ENCODE assay signal across 15 cellular contexts in the genomic region with DNA sequence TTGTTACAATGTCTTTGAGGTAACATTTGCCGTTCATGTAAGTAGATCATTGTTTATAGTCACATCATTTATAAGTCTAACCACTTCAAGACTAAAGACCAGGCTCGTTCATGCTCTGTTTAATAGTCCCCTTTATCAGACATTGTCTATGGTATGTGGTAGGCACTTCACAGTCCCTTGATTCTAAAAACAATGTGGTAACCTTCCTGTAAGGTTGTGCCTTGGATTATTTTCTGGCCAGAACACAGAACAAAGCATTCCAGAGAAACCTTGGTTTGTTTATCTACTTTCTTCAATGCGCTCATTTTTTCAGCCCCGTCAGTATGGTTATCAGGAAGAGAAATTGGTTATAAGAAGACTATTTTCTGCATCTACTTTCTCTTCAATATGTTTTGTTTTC. TPM values are rescaled to one million over a fixed set of nuclear protein-coding genes. Genes with fewer than 3 reads are reported as not detected.
DNase-seq lines count a peak whose midpoint lies in the region; ATAC-seq, FAIRE-seq and TF ChIP-seq lines count a peak whose summit lies in the region.
"Had no signal": no experiment of that assay in that cellular context is flagged by ENCODE, and none has a peak within 500 bp of the region (broad histone marks: within the 10 kb centered on the region; RNA-seq: fewer than 3 reads in every experiment).

No MANE protein-coding gene starts in this region.

- no peaks in the 10 kb centered on the region for H3K9me3 ChIP-seq in astrocyte (ENCODE audit: insufficient read depth, low read depth, low read length)
- H3K9me3 ChIP-seq in uterus = no peaks in the 10 kb centered on the region

- H3K4me3 ChIP-seq in astrocyte (ENCODE audit: insufficient read depth, low read depth, low read length) (no peak overlapping the region), uterus (no peak overlapping the region)
- H3K4me3 ChIP-seq: K562 had no signal

- no peak for DNase-seq in Right ventricle myocardium superior
- DNase-seq in cardiac septum (ENCODE audit: low spot score) = no peak
- peak; percentile 49 for DNase-seq in astrocyte (ENCODE audit: low read depth)
- DNase-seq in left ventricle myocardium superior = no peak
- no peak for DNase-seq in progenitor cell of endocrine pancreas (ENCODE audit: low spot score, unreplicated experiment)
- no peak for DNase-seq in activated CD8-positive, alpha-beta T cell treated with anti-CD3 and anti-CD28 coated beads for 36 hours
- no peak for DNase-seq in uterus
- no peak for DNase-seq in DMS79 treated with DMSO at 0.1 percent for 48 hours (lab: John Stamatoyannopoulos, UW)
- DNase-seq: C1 segment of cervical spinal cord, NCI-H1436, NCI-H2029 treated with DMSO at 0.1 percent for 48 hours, NCI-H524 had no signal

- H3K79me2 ChIP-seq in astrocyte (ENCODE audit: insufficient read depth, low read length) = no peaks in the 10 kb centered on the region

- ATAC-seq in Right ventricle myocardium superior (ENCODE audit: poor library complexity) (peak; percentile 18), left ventricle myocardium superior (peak; percentile 27)
- ATAC-seq in activated CD8-positive, alpha-beta T cell treated with anti-CD3 and anti-CD28 coated beads for 36 hours = no peak
- ATAC-seq: K562 had no signal

- H3K27me3 Mint-ChIP-seq in astrocyte (ENCODE audit: low read depth, unreplicated experiment) (no peaks in the 10 kb centered on the region), progenitor cell of endocrine pancreas (no peaks in the 10 kb centered on the region)
- peaks cover 6% of the 10 kb centered on the region for H3K27me3 Mint-ChIP-seq in activated CD8-positive, alpha-beta T cell treated with anti-CD3 and anti-CD28 coated beads for 36 hours

- no peaks in the 10 kb centered on the region for H3K9me3 Mint-ChIP-seq in astrocyte (ENCODE audit: unreplicated experiment)
- no peaks in the 10 kb centered on the region for H3K9me3 Mint-ChIP-seq in progenitor cell of endocrine pancreas (ENCODE audit: low read depth)
- H3K9me3 Mint-ChIP-seq in activated CD8-positive, alpha-beta T cell treated with anti-CD3 and anti-CD28 coated beads for 36 hours = no peaks in the 10 kb centered on the region

- H3K4me2 ChIP-seq in astrocyte (ENCODE audit: low read length) = peak overlapping the region; percentile 3

- H3K4me1 Mint-ChIP-seq in astrocyte (ENCODE audit: low read depth, unreplicated experiment) (peaks cover 17% of the 10 kb centered on the region), progenitor cell of endocrine pancreas (ENCODE audit: low read depth) (peaks cover 25% of the 10 kb centered on the region)
- H3K4me1 Mint-ChIP-seq in activated CD8-positive, alpha-beta T cell treated with anti-CD3 and anti-CD28 coated beads for 36 hours (ENCODE audit: low read depth) = no peaks in the 10 kb centered on the region

- no peak overlapping the region for H3K27ac ChIP-seq in astrocyte (ENCODE audit: low read depth, low read length)
- no peak overlapping the region for H3K27ac ChIP-seq in uterus
- H3K27ac ChIP-seq: HL-60, RWPE1 had no signal

- H3K4me3 Mint-ChIP-seq in astrocyte (ENCODE audit: unreplicated experiment) (no peak overlapping the region), progenitor cell of endocrine pancreas (ENCODE audit: low read depth) (no peak overlapping the region)
- H3K4me3 Mint-ChIP-seq in activated CD8-positive, alpha-beta T cell treated with anti-CD3 and anti-CD28 coated beads for 36 hours = no peak overlapping the region

- no peak overlapping the region for H3K27ac Mint-ChIP-seq in astrocyte (ENCODE audit: unreplicated experiment)
- H3K27ac Mint-ChIP-seq in progenitor cell of endocrine pancreas = peak overlapping the region; percentile 91
- no peak overlapping the region for H3K27ac Mint-ChIP-seq in activated CD8-positive, alpha-beta T cell treated with anti-CD3 and anti-CD28 coated beads for 36 hours

- TF ChIP-seq CTCF in astrocyte (IDR thresholded peaks at IDR 0.05; ENCODE audit: insufficient read depth, low read depth, low read length) (no peak), progenitor cell of endocrine pancreas (IDR thresholded peaks at IDR 0.05; ENCODE audit: unreplicated experiment) (no peak), uterus (IDR thresholded peaks at IDR 0.05) (no peak)
- TF ChIP-seq CTCF in activated CD8-positive, alpha-beta T cell treated with anti-CD3 and anti-CD28 coated beads for 36 hours (IDR thresholded peaks at IDR 0.05) = no peak

- no peak overlapping the region for H3K9ac ChIP-seq in astrocyte (ENCODE audit: low read length)

- H3K36me3 ChIP-seq in astrocyte (ENCODE audit: insufficient read depth, low read length) (no peaks in the 10 kb centered on the region), uterus (no peaks in the 10 kb centered on the region)

- no peak for FAIRE-seq in astrocyte (lab: Jason Lieb, UNC)
- FAIRE-seq: K562 had no signal

- intact Hi-C loops in Right ventricle myocardium superior (cut with DNase I) = no loop called here
- intact Hi-C loops in cardiac septum (cut with DNase I) = no loop called here
- intact Hi-C loops in left ventricle myocardium superior (cut with micrococcal nuclease) = no loop called here
- intact Hi-C loops in activated CD8-positive, alpha-beta T cell treated with anti-CD3 and anti-CD28 coated beads for 36 hours (cut with micrococcal nuclease) = no loop called here
- intact Hi-C loops in uterus (cut with DNase I; ENCODE audit: low total_unique reads) = no loop called here

- TF ChIP-seq POLR2A in uterus (IDR thresholded peaks at IDR 0.05) = no peak

- H4K20me1 ChIP-seq in astrocyte (ENCODE audit: insufficient read depth, low read length) = no peaks in the 10 kb centered on the region

- H3K27me3 ChIP-seq in astrocyte (ENCODE audit: insufficient read depth, low read length) (no peaks in the 10 kb centered on the region), uterus (no peaks in the 10 kb centered on the region)

- H2AFZ ChIP-seq in astrocyte (ENCODE audit: low read depth, low read length) = no peak overlapping the region

- CTCF ChIA-PET in activated CD8-positive, alpha-beta T cell treated with anti-CD3 and anti-CD28 coated beads for 36 hours (lab: Charles Lee) = no interaction called here

- POLR2A ChIA-PET in activated CD8-positive, alpha-beta T cell treated with anti-CD3 and anti-CD28 coated beads for 36 hours (lab: Charles Lee) = no interaction called here

- H3K4me1 ChIP-seq in astrocyte (ENCODE audit: insufficient read depth, low read length) (peaks cover 5% of the 10 kb centered on the region), uterus (no peaks in the 10 kb centered on the region)

- H3K36me3 Mint-ChIP-seq in astrocyte (ENCODE audit: low read depth, unreplicated experiment) = peaks cover 3% of the 10 kb centered on the region
- peaks cover 1% of the 10 kb centered on the region for H3K36me3 Mint-ChIP-seq in progenitor cell of endocrine pancreas (ENCODE audit: insufficient read depth)
- H3K36me3 Mint-ChIP-seq in activated CD8-positive, alpha-beta T cell treated with anti-CD3 and anti-CD28 coated beads for 36 hours (ENCODE audit: low read depth) = no peaks in the 10 kb centered on the region

RNA-seq across cellular contexts. Expression of a gene that starts 16.3 kb away (rescaled TPM):
- total RNA-seq in Right ventricle myocardium superior (34.1 TPM), cardiac septum (87.0 TPM), astrocyte (4.4 and 4.8 TPM in 2 replicates), left ventricle myocardium superior (27.0 TPM), progenitor cell of endocrine pancreas (46.8 and 49.2 TPM in 2 replicates), uterus (10 to 100 TPM in 2 of 4 donors, 1 to 10 TPM in 2; 1.8 to 14.9 (median 9.6) TPM)
- not detected for total RNA-seq in activated CD8-positive, alpha-beta T cell treated with anti-CD3 and anti-CD28 coated beads for 36 hours
- total RNA-seq: K562 had no signal
